22 cellular contexts compared by ENCODE assay signal in genomic region chr2:1154710-1155594, GRCh38.
"Had no signal": no experiment of that assay in that cellular context is flagged by ENCODE, and none has a peak within 500 bp of the region (broad histone marks: within the 10 kb centered on the region; RNA-seq: fewer than 3 reads in every experiment).

No MANE protein-coding gene starts in this region.

- H3K4me1 ChIP-seq: body of pancreas, Peyer's patch had no signal

- H3K27me3 ChIP-seq: body of pancreas, Peyer's patch had no signal

- H3K27ac ChIP-seq: body of pancreas, Peyer's patch had no signal

- ATAC-seq: activated CD8-positive, alpha-beta memory T cell treated with anti-CD3 and anti-CD28 coated beads, Interleukin-2, amount 10 ng/mL, durations not matched to agents 7 days and 5 days; body of pancreas; T-helper 17 cell had no signal

- DNase-seq: activated B cell treated with CpG ODN at 0.5 μM for 24 hours; activated CD4-positive, alpha-beta T cell treated with anti-CD3 and anti-CD28 coated beads for 1 hour; activated CD4-positive, alpha-beta T cell treated with anti-CD3 and anti-CD28 coated beads, Interleukin-2, amount 10 ng/mL, durations not matched to agents 24 days and 14 days; activated CD4-positive, alpha-beta T cell treated with anti-CD3 and anti-CD28 coated beads, Interleukin-2, amount 50 U/mL, for 48 hours; activated CD8-positive, alpha-beta memory T cell treated with anti-CD3 and anti-CD28 coated beads, Interleukin-2, amount 10 ng/mL, durations not matched to agents 7 days and 5 days; activated effector memory CD4-positive, alpha-beta T cell treated with Interleukin-2 at 50 U/mL for 16 hours; activated naive CD4-positive, alpha-beta T cell; activated T-cell treated with anti-CD3 and anti-CD28 coated beads, Interleukin-2, amount 50 U/mL, for 24 hours; cerebellar nuclear complex; Karpas-422; MM.1S; NCI-H146; NCI-H187 treated with DMSO at 0.1 percent for 48 hours; NCI-H2081 treated with DMSO at 0.1 percent for 48 hours; NCI-H446; NCI-H524; Peyer's patch; SHP77 treated with DMSO at 0.1 percent for 48 hours; T-helper 17 cell; T1000 had no signal

- H3K9me3 ChIP-seq: body of pancreas had no signal

- FAIRE-seq: TTC549 had no signal

- H3K36me3 ChIP-seq: Peyer's patch had no signal

- H3K4me3 ChIP-seq: body of pancreas, Peyer's patch had no signal
